Comparison of ENCODE assay signal across 5 cellular contexts in the genomic region with DNA sequence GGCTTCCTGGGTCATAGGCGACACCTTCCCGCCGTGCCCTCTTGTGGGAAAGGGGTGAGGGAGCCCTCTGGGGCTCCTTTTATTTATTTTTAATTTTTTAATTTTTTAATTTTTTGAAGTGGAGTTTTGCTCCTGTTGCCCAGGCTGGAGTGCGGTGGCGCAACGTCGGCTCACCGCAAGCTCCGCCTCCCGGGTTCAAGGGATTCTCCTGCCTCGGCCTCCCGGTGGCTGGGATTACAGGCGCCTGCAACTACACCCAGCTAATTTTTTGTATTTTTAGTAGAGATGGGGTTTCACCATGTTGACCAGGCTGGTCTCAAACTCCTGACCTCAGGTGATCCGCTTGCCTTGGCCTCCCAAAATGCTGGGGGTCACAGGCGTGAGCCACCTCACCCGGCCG. TPM values are rescaled to one million over a fixed set of nuclear protein-coding genes. Genes with fewer than 3 reads are reported as not detected.
"Had no signal": no experiment of that assay in that cellular context is flagged by ENCODE, and none has a peak within 500 bp of the region (broad histone marks: within the 10 kb centered on the region; RNA-seq: fewer than 3 reads in every experiment).

No MANE protein-coding gene starts in this region.

RNA-seq across cellular contexts. Expression of a gene that starts 49.9 kb away (rescaled TPM):
- total RNA-seq: activated B cell treated with CpG ODN at 0.5 μM for 24 hours; activated CD4-positive, alpha-beta T cell treated with anti-CD3 and anti-CD28 coated beads, Interleukin-2, amount 10 ng/mL, durations not matched to agents 24 days and 14 days; activated CD8-positive, alpha-beta memory T cell treated with anti-CD3 and anti-CD28 coated beads, Interleukin-2, amount 10 ng/mL, durations not matched to agents 7 days and 5 days; activated CD8-positive, alpha-beta T cell treated with anti-CD3 and anti-CD28 coated beads, Interleukin-2, amount 10 ng/mL, durations not matched to agents 7 days and 5 days; T-helper 17 cell had no signal
